Comparison of ENCODE assay signal across 23 cellular contexts in genomic region chr4:167025651-167026050, GRCh38.
A peak's percentile ranks its signal among the peaks of the same experiment; 100 is the strongest.
DNase-seq lines count a peak whose midpoint lies in the region; ATAC-seq and TF ChIP-seq lines count a peak whose summit lies in the region.
"Had no signal": no experiment of that assay in that cellular context is flagged by ENCODE, and none has a peak within 500 bp of the region (broad histone marks: within the 10 kb centered on the region; RNA-seq: fewer than 3 reads in every experiment).

No MANE protein-coding gene starts in this region.

- no peak for TF ChIP-seq POLR2A in GM18505 (IDR thresholded peaks at IDR 0.05; ENCODE audit: borderline replicate concordance, extremely low read depth, insufficient read depth, insufficient read length)

- peak; percentile 50 for ATAC-seq in foreskin keratinocyte
- no peak for ATAC-seq in GM21390 (IDR thresholded peaks at IDR 0.05; ENCODE audit: unreplicated experiment)
- no peak for ATAC-seq in GM18505 (IDR thresholded peaks at IDR 0.05; ENCODE audit: unreplicated experiment)
- ATAC-seq: natural killer cell, Panc1 had no signal

- TF ChIP-seq CTCF in foreskin keratinocyte (conservative IDR thresholded peaks at IDR 0.05): no peak

- H3K27ac ChIP-seq in foreskin keratinocyte: no peak overlapping the region
- H3K27ac ChIP-seq: ascending aorta, KMS-11 had no signal

- no peaks in the 10 kb centered on the region for H3K27me3 ChIP-seq in foreskin keratinocyte
- H3K27me3 ChIP-seq: ascending aorta had no signal

- no peaks in the 10 kb centered on the region for H3K4me1 ChIP-seq in foreskin keratinocyte
- H3K4me1 ChIP-seq: ascending aorta had no signal

- DNase-seq in NCI-H748 (lab: John Stamatoyannopoulos, UW; ENCODE audit: unreplicated experiment) (peak; percentile 72), NCI-H748 treated with DMSO at 0.1 percent for 48 hours (lab: John Stamatoyannopoulos, UW) (no peak), NCI-H510A treated with DMSO at 0.1 percent for 48 hours (lab: John Stamatoyannopoulos, UW) (peak; percentile 21), foreskin keratinocyte (peak; percentile 42 to 78), NCI-H1694 (lab: John Stamatoyannopoulos, UW) (no peak)
- no peak for DNase-seq in central memory CD4-positive, alpha-beta T cell
- DNase-seq: activated CD4-positive, alpha-beta T cell treated with anti-CD3 and anti-CD28 coated beads for 4 hours; activated effector memory CD4-positive, alpha-beta T cell treated with Interleukin-2 at 50 U/mL for 16 hours; activated T-cell treated with anti-CD3 and anti-CD28 coated beads for 4 hours; caudate nucleus; CD4-positive, CD25-positive, alpha-beta regulatory T cell; H7; midbrain; natural killer cell; NCI-H146; NCI-H2227 treated with DMSO at 0.1 percent for 48 hours; SIG-M5; stimulated activated naive CD4-positive, alpha-beta T cell had no signal

Comparison
In these comparisons a context has a peak if more than half of its experiments do, and no peak if none do; other contexts are left out.
1. DNase-seq: peak in NCI-H748 (single experiment), NCI-H510A treated with DMSO at 0.1 percent for 48 hours (single experiment) and foreskin keratinocyte (2 of 2); none in NCI-H748 treated with DMSO at 0.1 percent for 48 hours (single experiment), NCI-H1694 (single experiment) and central memory CD4-positive, alpha-beta T cell (single experiment).